In the genomic region with DNA sequence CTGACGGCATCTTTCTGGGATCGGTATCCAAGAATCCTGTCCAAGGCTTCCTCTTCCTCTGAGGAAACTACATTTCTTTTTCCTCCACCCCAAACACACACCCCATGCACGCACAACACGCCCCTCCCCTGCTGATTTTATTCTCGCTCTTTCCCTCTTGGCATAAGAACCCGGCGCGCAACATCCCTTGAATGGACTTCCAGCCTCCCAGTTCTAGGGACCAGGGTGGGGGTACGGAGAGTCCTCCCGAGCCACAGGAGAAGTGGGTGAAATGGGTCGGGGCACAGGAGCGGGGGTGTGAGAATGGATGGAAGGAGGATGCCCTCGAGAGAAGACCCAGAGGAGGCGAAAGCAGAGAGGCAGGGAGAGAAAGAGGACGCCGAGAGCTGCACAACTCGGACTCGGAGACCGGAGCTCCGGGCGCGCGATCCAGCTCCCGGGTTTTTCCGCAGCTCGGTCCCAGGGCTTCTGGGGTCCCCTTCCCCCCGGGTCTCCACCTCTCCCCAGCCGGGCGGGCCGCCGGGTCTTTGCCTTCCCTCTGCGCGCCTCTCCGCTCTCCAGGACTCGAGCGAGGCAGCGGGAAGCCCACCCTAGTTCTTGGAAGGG, we compare ENCODE assay signal across 8 cellular contexts. TPM values are rescaled to one million over a fixed set of nuclear protein-coding genes. Genes with fewer than 3 reads are reported as not detected.
DNase-seq lines count a peak whose midpoint lies in the region; ATAC-seq and TF ChIP-seq lines count a peak whose summit lies in the region.

No MANE protein-coding gene starts in this region.

- H3K36me3 ChIP-seq in naive thymus-derived CD4-positive, alpha-beta T cell (ENCODE audit: control insufficient read depth in 2 of 3, insufficient read depth in 3 of 3, low read length in 3 of 3), result no peaks in the 10 kb centered on the region

- peak; percentile 64 for DNase-seq in DMS153 treated with DMSO at 0.1 percent for 48 hours (lab: John Stamatoyannopoulos, UW; ENCODE audit: unreplicated experiment)
- peak; percentile 77 for DNase-seq in NCI-H1092 (lab: John Stamatoyannopoulos, UW)
- DNase-seq in activated T-cell treated with anti-CD3 and anti-CD28 coated beads, Interleukin-2, amount 50 U/mL, for 48 hours, result peak; percentile 27 to 38
- DNase-seq in foreskin fibroblast, result peak; percentile 22 to 51
- peak in 2 of 9 donors; percentile 5 to 15 for DNase-seq in naive thymus-derived CD4-positive, alpha-beta T cell
- peak; percentile 67 for DNase-seq in ureter (ENCODE audit: low spot score)
- no peak for DNase-seq in NCI-H2107 (lab: John Stamatoyannopoulos, UW)

- H3K4me1 Mint-ChIP-seq in naive thymus-derived CD4-positive, alpha-beta T cell, result peaks cover 9 to 33% (median 22%) of the 10 kb centered on the region in 7 donors

- H3K27ac ChIP-seq in naive thymus-derived CD4-positive, alpha-beta T cell (ENCODE audit: low read depth, low read length), result no peak overlapping the region

- intact Hi-C loops in naive thymus-derived CD4-positive, alpha-beta T cell (cut with micrococcal nuclease), result no loop called here

- peaks cover 0 to 10% (median 0%) of the 10 kb centered on the region in 11 donors for H3K9me3 Mint-ChIP-seq in naive thymus-derived CD4-positive, alpha-beta T cell

- no peak for TF ChIP-seq CTCF in foreskin fibroblast (IDR thresholded peaks at IDR 0.05; ENCODE audit: low read depth, low read length)

- peaks cover 55 to 70% (median 56%) of the 10 kb centered on the region in 5 donors for H3K27me3 Mint-ChIP-seq in naive thymus-derived CD4-positive, alpha-beta T cell

- H3K4me3 Mint-ChIP-seq in naive thymus-derived CD4-positive, alpha-beta T cell, result peak overlapping the region; percentile 65 to 93 (median 84)

- peaks cover 4% of the 10 kb centered on the region in 2 donors for H3K27me3 ChIP-seq in naive thymus-derived CD4-positive, alpha-beta T cell (ENCODE audit: control insufficient read depth in 2 of 2, insufficient read depth in 2 of 2, low read length in 2 of 2)

- no peaks in the 10 kb centered on the region for H3K9me3 ChIP-seq in naive thymus-derived CD4-positive, alpha-beta T cell (ENCODE audit: control insufficient read depth in 2 of 3, low read length in 3 of 3)

- peak overlapping the region in 1 of 9 donors; percentile 41 for H3K27ac Mint-ChIP-seq in naive thymus-derived CD4-positive, alpha-beta T cell

- no peak for ATAC-seq in naive thymus-derived CD4-positive, alpha-beta T cell
- no peak for ATAC-seq in GM19035 (IDR thresholded peaks at IDR 0.05; ENCODE audit: unreplicated experiment)

- POLR2A ChIA-PET in naive thymus-derived CD4-positive, alpha-beta T cell (lab: Charles Lee), result no interaction called here

- peaks cover 0 to 14% of the 10 kb centered on the region in 2 donors for H3K4me1 ChIP-seq in naive thymus-derived CD4-positive, alpha-beta T cell (ENCODE audit: control insufficient read depth in 2 of 2, insufficient read depth in 2 of 2, low read length in 2 of 2)

- CTCF ChIA-PET in naive thymus-derived CD4-positive, alpha-beta T cell (lab: Charles Lee), result no interaction called here

- peaks cover 0 to 10% (median 0%) of the 10 kb centered on the region in 5 donors for H3K36me3 Mint-ChIP-seq in naive thymus-derived CD4-positive, alpha-beta T cell

- H3K4me3 ChIP-seq in foreskin fibroblast (ENCODE audit: low read depth in 1 of 2, low read length in 2 of 2), result peak overlapping the region; percentile 67 to 76
- peak overlapping the region; percentile 61 for H3K4me3 ChIP-seq in naive thymus-derived CD4-positive, alpha-beta T cell (ENCODE audit: low read length)

RNA-seq across cellular contexts. Expression of a gene that starts 1.4 kb away (rescaled TPM):
- total RNA-seq in naive thymus-derived CD4-positive, alpha-beta T cell, result 1 to 10 TPM in 4 of 5 experiments, not detected in 1; 2.3 to 4.8 (median 3.0) TPM
- not detected for polyA plus RNA-seq in naive thymus-derived CD4-positive, alpha-beta T cell
- total RNA-seq in ureter, result 81.6 TPM

Comparison
In these comparisons a context has a peak if more than half of its experiments do, and no peak if none do; other contexts are left out.
1. RNA of a gene that starts 1.4 kb away (total RNA-seq): 81.6 TPM in ureter (single experiment); 2.3 to 4.8 TPM in naive thymus-derived CD4-positive, alpha-beta T cell; every median in the first group is over 10 times any median in the second.